35 cellular contexts compared by ENCODE assay signal in genomic region chr5:95222836-95223235, GRCh38.
"Had no signal": no experiment of that assay in that cellular context is flagged by ENCODE, and none has a peak within 500 bp of the region (broad histone marks: within the 10 kb centered on the region; RNA-seq: fewer than 3 reads in every experiment).

No MANE protein-coding gene starts in this region.

- H3K36me3 ChIP-seq: MG63 had no signal

- H3K4me3 ChIP-seq: MG63 had no signal

- DNase-seq: Karpas-422, Kasumi-1, MG63, MM.1S, MV-4-11, NCI-H1048, NCI-H1092, NCI-H1092 treated with DMSO at 0.1 percent for 48 hours, NCI-H1105, NCI-H1105 treated with DMSO at 0.1 percent for 48 hours, NCI-H1417, NCI-H1417 treated with DMSO at 0.1 percent for 48 hours, NCI-H1436, NCI-H1436 treated with DMSO at 0.1 percent for 48 hours, NCI-H146, NCI-H1694, NCI-H1694 treated with DMSO at 0.1 percent for 48 hours, NCI-H187, NCI-H187 treated with DMSO at 0.1 percent for 48 hours, NCI-H1930, NCI-H2029, NCI-H2029 treated with DMSO at 0.1 percent for 48 hours, NCI-H2081, NCI-H2081 treated with DMSO at 0.1 percent for 48 hours, NCI-H2107, NCI-H2171, NCI-H2171 treated with DMSO at 0.1 percent for 48 hours, NCI-H2227 treated with DMSO at 0.1 percent for 48 hours, NCI-H226, NCI-H345, NCI-H446, NCI-H446 treated with DMSO at 0.1 percent for 48 hours, NCI-H510A, NCI-H510A treated with DMSO at 0.1 percent for 48 hours, NCI-H524 had no signal

- H3K9me3 ChIP-seq: MG63 had no signal
